Comparison of ENCODE assay signal across 12 cellular contexts in the genomic region with DNA sequence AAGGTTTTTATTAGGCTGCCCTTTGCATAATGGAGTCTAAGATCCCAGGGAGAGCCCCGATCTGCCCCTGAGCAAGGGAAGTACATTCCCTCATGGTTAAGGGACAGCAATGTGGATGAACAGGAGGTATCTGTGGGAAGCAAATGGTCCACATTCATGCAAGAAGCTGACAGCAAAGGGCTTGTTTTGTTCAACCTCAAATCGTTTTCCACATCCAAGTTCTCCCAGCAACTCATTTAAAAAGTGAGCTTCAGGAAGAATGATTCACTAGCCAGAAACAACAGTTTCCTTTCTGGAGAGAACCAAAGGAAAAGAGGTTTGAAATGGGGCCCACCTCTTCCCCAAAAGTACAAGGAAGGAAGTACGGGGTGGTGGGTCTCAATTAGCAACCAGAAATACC. TPM values are rescaled to one million over a fixed set of nuclear protein-coding genes. Genes with fewer than 3 reads are reported as not detected.
DNase-seq lines count a peak whose midpoint lies in the region; ATAC-seq and TF ChIP-seq lines count a peak whose summit lies in the region.
"Had no signal": no experiment of that assay in that cellular context is flagged by ENCODE, and none has a peak within 500 bp of the region (broad histone marks: within the 10 kb centered on the region; RNA-seq: fewer than 3 reads in every experiment).

No MANE protein-coding gene starts in this region.

- peak overlapping the region; percentile 23 for H3K27ac ChIP-seq in mesodermal cell (ENCODE audit: low read depth, low read length, severe bottlenecking)

- ATAC-seq in HG03039 (IDR thresholded peaks at IDR 0.05; ENCODE audit: unreplicated experiment) (no peak), left lobe of liver (no peak), HG03342 (IDR thresholded peaks at IDR 0.05; ENCODE audit: unreplicated experiment) (no peak)
- ATAC-seq: pancreas had no signal

- no peak for TF ChIP-seq CTCF in AG10803 (conservative IDR thresholded peaks at IDR 0.05; ENCODE audit: low read length)
- TF ChIP-seq CTCF in cardiac fibroblast (IDR thresholded peaks at IDR 0.05; ENCODE audit: low read depth, low read length): no peak

- H3K4me3 ChIP-seq in AG10803 (ENCODE audit: low read length): no peak overlapping the region
- H3K4me3 ChIP-seq in cardiac fibroblast (replicated peaks in 1 of 2; ENCODE audit: low read depth in 2 of 2, low read length in 2 of 2): no peak overlapping the region
- no peak overlapping the region for H3K4me3 ChIP-seq in mesodermal cell (ENCODE audit: extremely low read depth, insufficient read depth, low read length, poor library complexity, severe bottlenecking)
- H3K4me3 ChIP-seq: pancreas had no signal

- 94 to 100% methylated on average over 1 to 2 of the region's 3 CpGs for WGBS in mesodermal cell (ENCODE audit: insufficient coverage in 2 of 2), 2 experiments

- H3K9me3 ChIP-seq in mesodermal cell (ENCODE audit: control insufficient read depth, low read length): no peaks in the 10 kb centered on the region
- H3K9me3 ChIP-seq: Caco-2, pancreas had no signal

- peaks cover 28% of the 10 kb centered on the region for H3K4me1 ChIP-seq in mesodermal cell (ENCODE audit: control insufficient read depth, insufficient read depth, low read length, poor library complexity, severe bottlenecking)

- DNase-seq in AG10803 (ENCODE audit: low read depth) (peak; percentile 29), HT1080 (ENCODE audit: low read depth) (peak; percentile 64), cardiac fibroblast (ENCODE audit: low read depth in 2 of 2) (peak; percentile 39 to 60), left lobe of liver (ENCODE audit: low spot score) (no peak), epidermal melanocyte (ENCODE audit: insufficient read length, low spot score) (no peak)
- DNase-seq: activated CD4-positive, alpha-beta T cell treated with anti-CD3 and anti-CD28 coated beads for 4 hours; Caco-2; central memory CD4-positive, alpha-beta T cell; pancreas had no signal

- peaks cover 72% of the 10 kb centered on the region for H3K36me3 ChIP-seq in mesodermal cell (ENCODE audit: control insufficient read depth, insufficient read depth, low read length)

RNA-seq across cellular contexts. Expression of gene HSPB9, which starts 9.4 kb away (rescaled TPM):
- total RNA-seq in HT1080 (2014; rRNA removed; shearing (Covaris generic)): 0.23 TPM in 1 of 2 replicates, not detected in the other
- polyA plus RNA-seq in HT1080 (2015; cell fraction: cytosol; rRNA removed): not detected in 2 replicates
- 0.14 TPM in 2 replicates for polyA plus RNA-seq in HT1080 (2015; cell fraction: nucleus; rRNA removed)
- 0.15 TPM for polyA plus RNA-seq in mesodermal cell (2013, experiment 1 of 2)
- polyA plus RNA-seq in mesodermal cell (2013, experiment 2 of 2): not detected
- total RNA-seq in left lobe of liver: 1.1 TPM
- total RNA-seq: Caco-2 had no signal

RNA-seq across cellular contexts. Expression of gene KAT2A, which starts 10.8 kb away (rescaled TPM):
- total RNA-seq in HT1080 (2014; rRNA removed; shearing (Covaris generic)): 19.6 and 28.0 TPM in 2 replicates
- 25.2 and 30.7 TPM in 2 replicates for polyA plus RNA-seq in HT1080 (2015; cell fraction: cytosol; rRNA removed)
- 240 and 250 TPM in 2 replicates for polyA plus RNA-seq in HT1080 (2015; cell fraction: nucleus; rRNA removed)
- polyA plus RNA-seq in mesodermal cell (2013, experiment 1 of 2): 30.2 TPM
- 23.6 TPM for polyA plus RNA-seq in mesodermal cell (2013, experiment 2 of 2)
- total RNA-seq in left lobe of liver: 30.8 TPM

RNA-seq across cellular contexts. Expression of gene DHX58, which starts 19.5 kb away (rescaled TPM):
- 4.9 and 5.7 TPM in 2 replicates for total RNA-seq in HT1080 (2014; rRNA removed; shearing (Covaris generic))
- polyA plus RNA-seq in HT1080 (2015; cell fraction: cytosol; rRNA removed): 4.3 and 5.6 TPM in 2 replicates
- polyA plus RNA-seq in HT1080 (2015; cell fraction: nucleus; rRNA removed): 23.8 and 26.9 TPM in 2 replicates
- 0.33 TPM for polyA plus RNA-seq in mesodermal cell (2013, experiment 1 of 2)
- not detected for polyA plus RNA-seq in mesodermal cell (2013, experiment 2 of 2)
- total RNA-seq in left lobe of liver: 30.3 TPM

RNA-seq across cellular contexts. Expression of gene RAB5C, which starts 22.8 kb away (rescaled TPM):
- total RNA-seq in HT1080 (2014; rRNA removed; shearing (Covaris generic)): 137 and 277 TPM in 2 replicates
- polyA plus RNA-seq in HT1080 (2015; cell fraction: cytosol; rRNA removed): 230 and 252 TPM in 2 replicates
- 136 and 143 TPM in 2 replicates for polyA plus RNA-seq in HT1080 (2015; cell fraction: nucleus; rRNA removed)
- 137 TPM for polyA plus RNA-seq in mesodermal cell (2013, experiment 1 of 2)
- 122 TPM for polyA plus RNA-seq in mesodermal cell (2013, experiment 2 of 2)
- 56.3 TPM for total RNA-seq in left lobe of liver

RNA-seq across cellular contexts. Expression of gene ZNF385C, which starts 33.7 kb away (rescaled TPM):
- not detected in 2 replicates for total RNA-seq in HT1080 (2014; rRNA removed; shearing (Covaris generic))
- 0.07 TPM in 1 of 2 replicates, not detected in the other for polyA plus RNA-seq in HT1080 (2015; cell fraction: cytosol; rRNA removed)
- polyA plus RNA-seq in HT1080 (2015; cell fraction: nucleus; rRNA removed): 0.22 TPM in 1 of 2 replicates, not detected in the other
- 2.0 TPM for polyA plus RNA-seq in mesodermal cell (2013, experiment 1 of 2)
- polyA plus RNA-seq in mesodermal cell (2013, experiment 2 of 2): 1.7 TPM
- 0.13 TPM for total RNA-seq in left lobe of liver

Comparison
In these comparisons a context has a peak if more than half of its experiments do, and no peak if none do; other contexts are left out.
1. DNase-seq: peak in AG10803 (single experiment), HT1080 (single experiment) and cardiac fibroblast (2 of 2); none in left lobe of liver (single experiment) and epidermal melanocyte (single experiment).